In genomic region chr7:12557282-12557681, GRCh38 we compare ENCODE assay signal across 17 cellular contexts. TPM values are rescaled to one million over a fixed set of nuclear protein-coding genes. Genes with fewer than 3 reads are reported as not detected.
DNase-seq lines count a peak whose midpoint lies in the region; ATAC-seq, FAIRE-seq and TF ChIP-seq lines count a peak whose summit lies in the region.
"Had no signal": no experiment of that assay in that cellular context is flagged by ENCODE, and none has a peak within 500 bp of the region (broad histone marks: within the 10 kb centered on the region; RNA-seq: fewer than 3 reads in every experiment).

No MANE protein-coding gene starts in this region.

- H3K27me3 ChIP-seq in H7 (ENCODE audit: control insufficient read depth, insufficient read depth, low read length): no peaks in the 10 kb centered on the region
- no peaks in the 10 kb centered on the region for H3K27me3 ChIP-seq in foreskin keratinocyte
- no peaks in the 10 kb centered on the region for H3K27me3 ChIP-seq in esophagus muscularis mucosa

- no peaks in the 10 kb centered on the region for H3K9me3 ChIP-seq in esophagus muscularis mucosa
- H3K9me3 ChIP-seq: thoracic aorta had no signal

- TF ChIP-seq CTCF in foreskin keratinocyte (conservative IDR thresholded peaks at IDR 0.05): no peak
- TF ChIP-seq CTCF in progenitor cell of endocrine pancreas (IDR thresholded peaks at IDR 0.05; ENCODE audit: unreplicated experiment): no peak
- no peak for TF ChIP-seq CTCF in esophagus muscularis mucosa (IDR thresholded peaks at IDR 0.05)

- H3K27me3 Mint-ChIP-seq in progenitor cell of endocrine pancreas: no peaks in the 10 kb centered on the region
- peaks cover 15% of the 10 kb centered on the region for H3K27me3 Mint-ChIP-seq in stimulated activated memory B cell treated with anti-CD40 and anti-IgM and Interleukin-4, amounts not matched to agents 10 μg/mL and 1 μg/mL and 100 μg/mL, for 72 hours

- H3K4me3 Mint-ChIP-seq in progenitor cell of endocrine pancreas (ENCODE audit: low read depth): no peak overlapping the region
- no peak overlapping the region for H3K4me3 Mint-ChIP-seq in stimulated activated memory B cell treated with anti-CD40 and anti-IgM and Interleukin-4, amounts not matched to agents 10 μg/mL and 1 μg/mL and 100 μg/mL, for 72 hours
- H3K4me3 Mint-ChIP-seq: neural crest cell had no signal

- peak overlapping the region; percentile 81 for H3K27ac Mint-ChIP-seq in progenitor cell of endocrine pancreas
- no peak overlapping the region for H3K27ac Mint-ChIP-seq in stimulated activated memory B cell treated with anti-CD40 and anti-IgM and Interleukin-4, amounts not matched to agents 10 μg/mL and 1 μg/mL and 100 μg/mL, for 72 hours

- intact Hi-C loops in esophagus muscularis mucosa (cut with DNase I): no loop called here

- peaks cover 10% of the 10 kb centered on the region for H3K9me3 Mint-ChIP-seq in progenitor cell of endocrine pancreas (ENCODE audit: low read depth)
- H3K9me3 Mint-ChIP-seq in stimulated activated memory B cell treated with anti-CD40 and anti-IgM and Interleukin-4, amounts not matched to agents 10 μg/mL and 1 μg/mL and 100 μg/mL, for 72 hours: peaks cover 3% of the 10 kb centered on the region

- peak; percentile 13 for DNase-seq in H7
- peak; percentile 90 for DNase-seq in NCI-H748 treated with DMSO at 0.1 percent for 48 hours (lab: John Stamatoyannopoulos, UW)
- DNase-seq in foreskin keratinocyte: peak; percentile 35 to 61
- DNase-seq in progenitor cell of endocrine pancreas (ENCODE audit: low spot score, unreplicated experiment): no peak
- no peak for DNase-seq in GM12891 (ENCODE audit: insufficient read length, low spot score)
- DNase-seq in esophagus muscularis mucosa (ENCODE audit: extremely low spot score): no peak
- DNase-seq: DMS79; effector memory CD4-positive, alpha-beta T cell; NCI-H1930; NCI-H82; stimulated activated CD4-positive, alpha-beta T cell treated with anti-CD3 and anti-CD28 coated beads, Interleukin-2, amount 100 ng/mL, for 48 hours had no signal

- TF ChIP-seq POLR2A in GM12891 (IDR thresholded peaks at IDR 0.05; ENCODE audit: low read depth, low read length) (no peak), esophagus muscularis mucosa (IDR thresholded peaks at IDR 0.05; ENCODE audit: low read depth) (no peak)

- H3K4me3 ChIP-seq in H7 (ENCODE audit: insufficient read depth, low read depth, low read length) (no peak overlapping the region), esophagus muscularis mucosa (no peak overlapping the region)

- no peaks in the 10 kb centered on the region for H3K4me1 Mint-ChIP-seq in progenitor cell of endocrine pancreas (ENCODE audit: low read depth)
- H3K4me1 Mint-ChIP-seq in stimulated activated memory B cell treated with anti-CD40 and anti-IgM and Interleukin-4, amounts not matched to agents 10 μg/mL and 1 μg/mL and 100 μg/mL, for 72 hours: no peaks in the 10 kb centered on the region
- H3K4me1 Mint-ChIP-seq: neural crest cell had no signal

- H3K27ac ChIP-seq in foreskin keratinocyte (no peak overlapping the region), esophagus muscularis mucosa (replicated peaks in 1 of 4) (no peak overlapping the region)
- H3K27ac ChIP-seq: C4-2B, thoracic aorta had no signal

- TF ChIP-seq EP300 in esophagus muscularis mucosa (IDR thresholded peaks at IDR 0.05): no peak

- H3K4me1 ChIP-seq in foreskin keratinocyte (peaks cover 5% of the 10 kb centered on the region), esophagus muscularis mucosa (no peaks in the 10 kb centered on the region)

- no peak for FAIRE-seq in GM12891 (lab: Jason Lieb, UNC)

- peaks cover 3% of the 10 kb centered on the region for H3K36me3 Mint-ChIP-seq in progenitor cell of endocrine pancreas (ENCODE audit: insufficient read depth)
- H3K36me3 Mint-ChIP-seq in stimulated activated memory B cell treated with anti-CD40 and anti-IgM and Interleukin-4, amounts not matched to agents 10 μg/mL and 1 μg/mL and 100 μg/mL, for 72 hours: no peaks in the 10 kb centered on the region

- ATAC-seq in foreskin keratinocyte (peak; percentile 8), GM21447 (IDR thresholded peaks at IDR 0.05; ENCODE audit: unreplicated experiment) (no peak)
- no peak for ATAC-seq in stimulated activated memory B cell treated with anti-CD40 and anti-IgM and Interleukin-4, amounts not matched to agents 10 μg/mL and 1 μg/mL and 100 μg/mL, for 72 hours
- ATAC-seq: sciatic nerve had no signal

- H3K36me3 ChIP-seq in H7 (replicated peaks; ENCODE audit: control insufficient read depth, insufficient read depth, low read length) (no peaks in the 10 kb centered on the region), esophagus muscularis mucosa (no peaks in the 10 kb centered on the region)
- H3K36me3 ChIP-seq: thoracic aorta had no signal

- 90% methylated on average over 7 of the region's 7 CpGs for WGBS in esophagus muscularis mucosa

TF ChIP-seq in GM12891, 5 proteins besides CTCF, POLR2A, EP300 and RAD21:
- TF ChIP-seq TAF1 (IDR thresholded peaks at IDR 0.05; ENCODE audit: low read depth, low read length) (no peak), POLR2AphosphoS5 (IDR thresholded peaks at IDR 0.05; ENCODE audit: low read depth, low read length) (no peak), POU2F2 (IDR thresholded peaks at IDR 0.05; ENCODE audit: low read depth, low read length) (no peak), PAX5 (IDR thresholded peaks at IDR 0.05; ENCODE audit: insufficient read depth, low read length, severe bottlenecking) (no peak), SPI1 (IDR thresholded peaks at IDR 0.05; ENCODE audit: low read depth, low read length) (no peak)

RNA-seq across cellular contexts. Expression of gene SCIN, which starts 13.2 kb away (rescaled TPM):
- not detected in 2 replicates for total RNA-seq in H7 (2014; rRNA removed; shearing (Covaris generic))
- total RNA-seq in foreskin keratinocyte: 0.32 TPM in 1 of 2 replicates, not detected in the other
- 0.09 TPM in 1 of 2 replicates, not detected in the other for polyA plus RNA-seq in foreskin keratinocyte
- total RNA-seq in progenitor cell of endocrine pancreas: 0.10 and 0.47 TPM in 2 replicates
- polyA plus RNA-seq in GM12891 (2012; ENCODE audit: low read depth, missing spikeins): 0.03 TPM
- 1 to 10 TPM in 1 of 4 donors, under 1 TPM in 3; 0.32 to 1.0 (median 0.66) TPM for total RNA-seq in esophagus muscularis mucosa
- total RNA-seq: neural crest cell had no signal

Comparison
In these comparisons a context has a peak if more than half of its experiments do, and no peak if none do; other contexts are left out.
1. DNase-seq: peak in H7 (single experiment), NCI-H748 treated with DMSO at 0.1 percent for 48 hours (single experiment) and foreskin keratinocyte (2 of 2); none in progenitor cell of endocrine pancreas (single experiment), GM12891 (single experiment) and esophagus muscularis mucosa (single experiment).